21 cellular contexts compared by ENCODE assay signal in genomic region chr15:27222479-27222878, GRCh38.
DNase-seq lines count a peak whose midpoint lies in the region; ATAC-seq, FAIRE-seq and TF ChIP-seq lines count a peak whose summit lies in the region.
"Had no signal": no experiment of that assay in that cellular context is flagged by ENCODE, and none has a peak within 500 bp of the region (broad histone marks: within the 10 kb centered on the region; RNA-seq: fewer than 3 reads in every experiment).

No MANE protein-coding gene starts in this region.

- DNase-seq in DMS79 (lab: John Stamatoyannopoulos, UW) = peak; percentile 93
- DNase-seq in RCC 7860 (ENCODE audit: low spot score) = peak; percentile 94
- peak; percentile 1 for DNase-seq in fibroblast of villous mesenchyme (ENCODE audit: low read depth)
- DNase-seq in stromal cell of bone marrow (ENCODE audit: low read depth) = peak; percentile 8
- DNase-seq in AML-193 (lab: John Stamatoyannopoulos, UW) = no peak
- no peak for DNase-seq in ecto neural progenitor cell (ENCODE audit: low spot score)
- DNase-seq: activated CD8-positive, alpha-beta T cell treated with anti-CD3 and anti-CD28 coated beads, Interleukin-2, amount 10 ng/mL, durations not matched to agents 7 days and 5 days; activated naive CD8-positive, alpha-beta T cell treated with anti-CD3 and anti-CD28 coated beads, Interleukin-2, amount 10 ng/mL, durations not matched to agents 7 days and 5 days; activated T-cell treated with anti-CD3 and anti-CD28 coated beads, Interleukin-2, amount 50 U/mL, for 48 hours; head of caudate nucleus; immature natural killer cell; MV-4-11; naive thymus-derived CD4-positive, alpha-beta T cell; NCI-H1930; NCI-H510A treated with DMSO at 0.1 percent for 48 hours; SHP77 treated with DMSO at 0.1 percent for 48 hours; stimulated activated CD4-positive, alpha-beta T cell treated with anti-CD3 and anti-CD28 coated beads, Interleukin-4, amount 100 ng/mL, for 4 hours; substantia nigra had no signal

- no peak overlapping the region for H3K4me3 ChIP-seq in fibroblast of villous mesenchyme (ENCODE audit: low read depth, low read length)
- H3K4me3 ChIP-seq: K562, skin epidermis had no signal

- ATAC-seq in GM18858 (IDR thresholded peaks at IDR 0.05; ENCODE audit: unreplicated experiment) = no peak
- ATAC-seq: activated CD8-positive, alpha-beta T cell treated with anti-CD3 and anti-CD28 coated beads, Interleukin-2, amount 10 ng/mL, durations not matched to agents 7 days and 5 days; K562; naive thymus-derived CD4-positive, alpha-beta T cell had no signal

- no peak for TF ChIP-seq CTCF in fibroblast of villous mesenchyme (IDR thresholded peaks at IDR 0.05; ENCODE audit: insufficient read depth, low read depth, low read length)

- peak; percentile 89 for FAIRE-seq in RCC 7860 (lab: Jason Lieb, UNC)
- FAIRE-seq: K562 had no signal

Comparison
In these comparisons a context has a peak if more than half of its experiments do, and no peak if none do; other contexts are left out.
1. DNase-seq: peak in DMS79 (single experiment), RCC 7860 (single experiment), fibroblast of villous mesenchyme (single experiment) and stromal cell of bone marrow (single experiment); none in AML-193 (0 of 2) and ecto neural progenitor cell (single experiment).